In genomic region chr12:6890789-6891624, GRCh38 we compare ENCODE assay signal across 8 cellular contexts. TPM values are rescaled to one million over a fixed set of nuclear protein-coding genes. Genes with fewer than 3 reads are reported as not detected.
DNase-seq lines count a peak whose midpoint lies in the region; ATAC-seq, FAIRE-seq and TF ChIP-seq lines count a peak whose summit lies in the region.

No MANE protein-coding gene starts in this region.

- H3K4me1 Mint-ChIP-seq in activated CD4-positive, alpha-beta T cell treated with anti-CD3 and anti-CD28 coated beads for 36 hours: peaks cover 12% of the 10 kb centered on the region

- POLR2A ChIA-PET in activated CD4-positive, alpha-beta T cell treated with anti-CD3 and anti-CD28 coated beads for 36 hours (lab: Charles Lee): interaction anchor here (0.6 to 1.7 kb wide), 11 partner anchors 9 to 351 kb away, joined by 3 to 18 read pairs (median 4); partner anchors contain the start of genes C12orf57, ENO2, RNU7-1 and SPSB2

- peak; percentile 92 for ATAC-seq in HG03442 (IDR thresholded peaks at IDR 0.05; ENCODE audit: unreplicated experiment)
- ATAC-seq in activated CD4-positive, alpha-beta T cell treated with anti-CD3 and anti-CD28 coated beads for 36 hours: peak; percentile 94
- peak; percentile 93 for ATAC-seq in left colon

- DNase-seq in GM19239 (ENCODE audit: insufficient read length, low spot score) (peak; percentile 93), NCI-H510A treated with DMSO at 0.1 percent for 48 hours (lab: John Stamatoyannopoulos, UW) (peak; percentile 84), choroid plexus epithelial cell (ENCODE audit: low read depth) (peak; percentile 97), left colon (peak; percentile 96 to 100)
- DNase-seq in activated CD4-positive, alpha-beta T cell treated with anti-CD3 and anti-CD28 coated beads for 36 hours: peak; percentile 100
- DNase-seq in stimulated activated CD4-positive, alpha-beta T cell treated with anti-CD3 and anti-CD28 coated beads, Interleukin-1b, Interleukin-23, amount 100 ng/mL, for 4 hours (ENCODE audit: low read depth in 2 of 2): peak; percentile 99

- intact Hi-C loops in activated CD4-positive, alpha-beta T cell treated with anti-CD3 and anti-CD28 coated beads for 36 hours (cut with DNase I, micrococcal nuclease): loop anchor here (1.0 to 2.0 kb wide), 15 partner anchors 13 to 298 kb away; partner anchors contain the start of genes LRRC23 (in 2 of the 2), SPSB2 (in 2 of the 2), USP5 (in 2 of the 2) and CHD4 (in 1 of the 2)
- intact Hi-C loops in left colon (cut with DNase I, micrococcal nuclease): no loop called here

- peaks cover 5% of the 10 kb centered on the region for H3K36me3 Mint-ChIP-seq in activated CD4-positive, alpha-beta T cell treated with anti-CD3 and anti-CD28 coated beads for 36 hours (ENCODE audit: low read depth)

- peaks cover 0 to 5% (median 0%) of the 10 kb centered on the region in 11 experiments; a peak in 2 of 22 replicates for H3K36me3 ChIP-seq in BLaER1 treated with 17β-estradiol and CSF1 and Interleukin-3, amounts not matched to agents 10 nM and 100 nM

- H3K9me3 Mint-ChIP-seq in activated CD4-positive, alpha-beta T cell treated with anti-CD3 and anti-CD28 coated beads for 36 hours (ENCODE audit: low read depth): no peaks in the 10 kb centered on the region

- CTCF ChIA-PET in activated CD4-positive, alpha-beta T cell treated with anti-CD3 and anti-CD28 coated beads for 36 hours (lab: Charles Lee): interaction anchor here (0.6 to 2.0 kb wide), 31 partner anchors 9 to 753 kb away, joined by 3 to 38 read pairs (median 4); partner anchors contain the start of genes CDCA3, COPS7A, LRRC23 and SPSB2

- H3K9ac ChIP-seq in BLaER1 treated with 17β-estradiol and CSF1 and Interleukin-3, amounts not matched to agents 10 nM and 100 nM: peak overlapping the region; percentile 78 to 89 (median 83)

- no peaks in the 10 kb centered on the region for H3K27me3 ChIP-seq in BLaER1 treated with 17β-estradiol and CSF1 and Interleukin-3, amounts not matched to agents 10 nM and 100 nM

- H3K4me2 ChIP-seq in BLaER1 treated with 17β-estradiol and CSF1 and Interleukin-3, amounts not matched to agents 10 nM and 100 nM: peak overlapping the region; percentile 75 to 92 (median 86)

- H3K4me1 ChIP-seq in BLaER1 treated with 17β-estradiol and CSF1 and Interleukin-3, amounts not matched to agents 10 nM and 100 nM: peaks cover 18 to 58% (median 35%) of the 10 kb centered on the region in 10 experiments

- H4K20me1 ChIP-seq in BLaER1 treated with 17β-estradiol and CSF1 and Interleukin-3, amounts not matched to agents 10 nM and 100 nM: no peaks in the 10 kb centered on the region

- peak overlapping the region; percentile 87 for H3K4me3 Mint-ChIP-seq in activated CD4-positive, alpha-beta T cell treated with anti-CD3 and anti-CD28 coated beads for 36 hours

- FAIRE-seq in GM19239 (lab: Jason Lieb, UNC): peak; percentile 94

- TF ChIP-seq CTCF in choroid plexus epithelial cell (conservative IDR thresholded peaks at IDR 0.05; ENCODE audit: low read depth, low read length): peak; percentile 59

- H3K9me3 ChIP-seq in BLaER1 treated with 17β-estradiol and CSF1 and Interleukin-3, amounts not matched to agents 10 nM and 100 nM (replicated peaks in 1 of 11): no peaks in the 10 kb centered on the region; a peak in 1 of 22 replicates

- peak overlapping the region; percentile 94 for H3K27ac Mint-ChIP-seq in activated CD4-positive, alpha-beta T cell treated with anti-CD3 and anti-CD28 coated beads for 36 hours

- no peaks in the 10 kb centered on the region for H3K27me3 Mint-ChIP-seq in activated CD4-positive, alpha-beta T cell treated with anti-CD3 and anti-CD28 coated beads for 36 hours

- peak overlapping the region; percentile 42 to 64 (median 55) for H3K4me3 ChIP-seq in BLaER1 treated with 17β-estradiol and CSF1 and Interleukin-3, amounts not matched to agents 10 nM and 100 nM
- H3K4me3 ChIP-seq in choroid plexus epithelial cell (ENCODE audit: low read depth, low read length): peak overlapping the region; percentile 58

- peak overlapping the region; percentile 81 to 98 (median 93) for H3K27ac ChIP-seq in BLaER1 treated with 17β-estradiol and CSF1 and Interleukin-3, amounts not matched to agents 10 nM and 100 nM

RNA-seq across cellular contexts. Expression of gene LRRC23, which starts 13.6 kb away (rescaled TPM):
- 1 to 10 TPM; 6.4 to 7.0 TPM for total RNA-seq in activated CD4-positive, alpha-beta T cell treated with anti-CD3 and anti-CD28 coated beads for 36 hours
- total RNA-seq in left colon: 1 to 10 TPM; 2.9 to 4.3 TPM

RNA-seq across cellular contexts. Expression of gene SPSB2, which starts 17.9 kb away (rescaled TPM):
- 1 to 10 TPM; 1.7 to 2.2 TPM for total RNA-seq in activated CD4-positive, alpha-beta T cell treated with anti-CD3 and anti-CD28 coated beads for 36 hours
- total RNA-seq in left colon: 10 to 100 TPM; 11.7 to 11.8 TPM

RNA-seq across cellular contexts. Expression of gene ENO2, which starts 23.4 kb away (rescaled TPM):
- total RNA-seq in activated CD4-positive, alpha-beta T cell treated with anti-CD3 and anti-CD28 coated beads for 36 hours: 100 to 1,000 TPM; 301 to 317 TPM
- 10 to 100 TPM in 1 of 2 donors, 1 to 10 TPM in 1; 3.1 to 10.9 TPM for total RNA-seq in left colon

RNA-seq across cellular contexts. Expression of gene TPI1, which starts 23.7 kb away (rescaled TPM):
- total RNA-seq in activated CD4-positive, alpha-beta T cell treated with anti-CD3 and anti-CD28 coated beads for 36 hours: 1,000 to 10,000 TPM; 1,824 to 2,753 TPM
- total RNA-seq in left colon: 100 to 1,000 TPM; 702 to 720 TPM

RNA-seq across cellular contexts. Expression of gene ATN1, which starts 36.8 kb away (rescaled TPM):
- 10 to 100 TPM; 32.2 to 32.4 TPM for total RNA-seq in activated CD4-positive, alpha-beta T cell treated with anti-CD3 and anti-CD28 coated beads for 36 hours
- total RNA-seq in left colon: 10 to 100 TPM; 64.6 to 78.9 TPM

Comparison
In these comparisons a context has a peak if more than half of its experiments do, and no peak if none do; other contexts are left out.
1. Peak in every context shown above with its lines: DNase-seq, ATAC-seq, H3K4me3 ChIP-seq and H3K27ac ChIP-seq.
2. RNA of gene ENO2, which starts 23.4 kb away (total RNA-seq): 301 to 317 TPM in activated CD4-positive, alpha-beta T cell treated with anti-CD3 and anti-CD28 coated beads for 36 hours; 3.1 to 10.9 TPM in left colon; every median in the first group is over 10 times any median in the second.
3. intact Hi-C loops: an anchor here in activated CD4-positive, alpha-beta T cell treated with anti-CD3 and anti-CD28 coated beads for 36 hours (1.0 to 2.0 kb wide); none called in left colon.